2 cellular contexts compared by ENCODE assay signal in the genomic region with DNA sequence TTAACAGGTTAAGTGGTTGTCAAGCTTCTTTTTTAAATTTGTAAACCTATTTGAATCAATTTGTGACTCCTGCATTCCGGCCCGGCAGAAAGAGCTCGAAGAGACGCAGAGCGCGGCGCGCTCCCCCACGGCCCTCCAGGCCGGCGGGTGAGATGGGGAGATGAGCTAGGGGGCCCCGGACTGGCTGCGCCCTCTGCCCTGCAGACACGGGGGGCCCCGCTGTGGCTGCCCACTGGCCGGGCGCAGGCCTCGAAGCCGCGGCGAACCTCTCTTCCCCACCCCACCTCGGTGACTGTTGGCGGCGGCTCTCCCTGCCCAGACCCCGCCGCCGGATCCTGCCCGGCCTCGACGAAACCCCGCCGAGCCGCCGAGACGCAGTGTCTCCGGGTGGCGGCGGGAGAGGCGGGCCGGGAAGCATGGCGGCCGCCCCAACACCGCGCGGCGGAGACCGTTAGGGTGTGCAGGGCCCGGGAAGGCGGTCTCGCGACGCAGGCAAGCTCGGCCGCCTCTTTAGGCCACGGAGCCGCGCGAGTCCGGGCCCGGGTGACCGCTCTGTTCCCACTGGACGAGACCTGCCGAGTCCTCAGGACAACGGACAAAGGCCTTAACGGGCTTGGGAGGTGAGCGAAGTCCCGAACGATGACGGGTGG.
TF ChIP-seq lines count a peak whose summit lies in the region.

No MANE protein-coding gene starts in this region.

TF ChIP-seq in SK-N-SH, 30 proteins besides CTCF, POLR2A, EP300 and RAD21 (continued from another document):
- TF ChIP-seq, protein P1, sequence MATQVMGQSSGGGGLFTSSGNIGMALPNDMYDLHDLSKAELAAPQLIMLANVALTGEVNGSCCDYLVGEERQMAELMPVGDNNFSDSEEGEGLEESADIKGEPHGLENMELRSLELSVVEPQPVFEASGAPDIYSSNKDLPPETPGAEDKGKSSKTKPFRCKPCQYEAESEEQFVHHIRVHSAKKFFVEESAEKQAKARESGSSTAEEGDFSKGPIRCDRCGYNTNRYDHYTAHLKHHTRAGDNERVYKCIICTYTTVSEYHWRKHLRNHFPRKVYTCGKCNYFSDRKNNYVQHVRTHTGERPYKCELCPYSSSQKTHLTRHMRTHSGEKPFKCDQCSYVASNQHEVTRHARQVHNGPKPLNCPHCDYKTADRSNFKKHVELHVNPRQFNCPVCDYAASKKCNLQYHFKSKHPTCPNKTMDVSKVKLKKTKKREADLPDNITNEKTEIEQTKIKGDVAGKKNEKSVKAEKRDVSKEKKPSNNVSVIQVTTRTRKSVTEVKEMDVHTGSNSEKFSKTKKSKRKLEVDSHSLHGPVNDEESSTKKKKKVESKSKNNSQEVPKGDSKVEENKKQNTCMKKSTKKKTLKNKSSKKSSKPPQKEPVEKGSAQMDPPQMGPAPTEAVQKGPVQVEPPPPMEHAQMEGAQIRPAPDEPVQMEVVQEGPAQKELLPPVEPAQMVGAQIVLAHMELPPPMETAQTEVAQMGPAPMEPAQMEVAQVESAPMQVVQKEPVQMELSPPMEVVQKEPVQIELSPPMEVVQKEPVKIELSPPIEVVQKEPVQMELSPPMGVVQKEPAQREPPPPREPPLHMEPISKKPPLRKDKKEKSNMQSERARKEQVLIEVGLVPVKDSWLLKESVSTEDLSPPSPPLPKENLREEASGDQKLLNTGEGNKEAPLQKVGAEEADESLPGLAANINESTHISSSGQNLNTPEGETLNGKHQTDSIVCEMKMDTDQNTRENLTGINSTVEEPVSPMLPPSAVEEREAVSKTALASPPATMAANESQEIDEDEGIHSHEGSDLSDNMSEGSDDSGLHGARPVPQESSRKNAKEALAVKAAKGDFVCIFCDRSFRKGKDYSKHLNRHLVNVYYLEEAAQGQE (IDR thresholded peaks at IDR 0.05; ENCODE audit: low read depth, low read length): no peak
TF ChIP-seq in SK-N-SH: peak in this region for 0.

TF ChIP-seq in SK-N-SH treated with all-trans-retinoic acid at 6 μM for 48 hours, 23 proteins besides CTCF, POLR2A, EP300 and RAD21 (continued from another document):
- TF ChIP-seq, protein P2, sequence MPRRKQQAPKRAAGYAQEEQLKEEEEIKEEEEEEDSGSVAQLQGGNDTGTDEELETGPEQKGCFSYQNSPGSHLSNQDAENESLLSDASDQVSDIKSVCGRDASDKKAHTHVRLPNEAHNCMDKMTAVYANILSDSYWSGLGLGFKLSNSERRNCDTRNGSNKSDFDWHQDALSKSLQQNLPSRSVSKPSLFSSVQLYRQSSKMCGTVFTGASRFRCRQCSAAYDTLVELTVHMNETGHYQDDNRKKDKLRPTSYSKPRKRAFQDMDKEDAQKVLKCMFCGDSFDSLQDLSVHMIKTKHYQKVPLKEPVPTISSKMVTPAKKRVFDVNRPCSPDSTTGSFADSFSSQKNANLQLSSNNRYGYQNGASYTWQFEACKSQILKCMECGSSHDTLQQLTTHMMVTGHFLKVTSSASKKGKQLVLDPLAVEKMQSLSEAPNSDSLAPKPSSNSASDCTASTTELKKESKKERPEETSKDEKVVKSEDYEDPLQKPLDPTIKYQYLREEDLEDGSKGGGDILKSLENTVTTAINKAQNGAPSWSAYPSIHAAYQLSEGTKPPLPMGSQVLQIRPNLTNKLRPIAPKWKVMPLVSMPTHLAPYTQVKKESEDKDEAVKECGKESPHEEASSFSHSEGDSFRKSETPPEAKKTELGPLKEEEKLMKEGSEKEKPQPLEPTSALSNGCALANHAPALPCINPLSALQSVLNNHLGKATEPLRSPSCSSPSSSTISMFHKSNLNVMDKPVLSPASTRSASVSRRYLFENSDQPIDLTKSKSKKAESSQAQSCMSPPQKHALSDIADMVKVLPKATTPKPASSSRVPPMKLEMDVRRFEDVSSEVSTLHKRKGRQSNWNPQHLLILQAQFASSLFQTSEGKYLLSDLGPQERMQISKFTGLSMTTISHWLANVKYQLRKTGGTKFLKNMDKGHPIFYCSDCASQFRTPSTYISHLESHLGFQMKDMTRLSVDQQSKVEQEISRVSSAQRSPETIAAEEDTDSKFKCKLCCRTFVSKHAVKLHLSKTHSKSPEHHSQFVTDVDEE (CRISPR knock-in tag; IDR thresholded peaks at IDR 0.05): no peak
